In the genomic region with DNA sequence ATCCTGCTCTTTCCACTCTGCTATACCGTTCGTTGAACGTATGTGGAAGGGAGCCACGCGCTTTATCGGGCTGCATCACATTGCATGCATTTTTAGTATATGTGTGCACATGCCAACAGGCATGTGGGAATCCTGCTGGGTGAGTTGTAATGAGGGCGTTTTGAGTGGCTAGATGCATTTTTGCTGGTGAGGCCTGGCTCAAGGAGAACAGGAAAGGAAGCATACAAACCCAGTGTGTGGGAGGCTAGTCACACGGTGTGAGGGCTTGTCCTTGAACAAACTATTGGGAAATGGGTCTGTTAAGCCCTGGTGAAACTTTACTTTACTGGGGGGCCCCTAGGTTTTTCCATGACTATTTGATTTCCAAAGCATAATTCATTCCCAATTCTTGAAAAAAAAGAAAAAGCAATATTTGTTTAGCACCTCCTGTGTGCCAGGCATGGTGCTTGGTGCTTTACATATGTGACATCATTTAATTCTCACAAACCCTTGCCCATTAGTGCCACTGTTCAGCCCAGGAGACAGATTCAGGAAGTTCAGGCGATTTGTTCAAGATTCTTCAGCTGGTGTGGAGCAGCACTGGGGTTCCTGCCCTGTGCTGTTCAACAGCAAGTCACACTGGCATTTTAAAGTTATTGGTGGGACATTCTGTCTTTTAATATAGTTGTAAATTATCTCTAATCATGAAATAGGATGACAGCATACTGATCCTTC, we compare ENCODE assay signal across 11 cellular contexts. TPM values are rescaled to one million over a fixed set of nuclear protein-coding genes. Genes with fewer than 3 reads are reported as not detected.
DNase-seq lines count a peak whose midpoint lies in the region; ATAC-seq, FAIRE-seq and TF ChIP-seq lines count a peak whose summit lies in the region.
"Had no signal": no experiment of that assay in that cellular context is flagged by ENCODE, and none has a peak within 500 bp of the region (broad histone marks: within the 10 kb centered on the region; RNA-seq: fewer than 3 reads in every experiment).

No MANE protein-coding gene starts in this region.

- H2AFZ ChIP-seq in astrocyte (ENCODE audit: low read depth, low read length), result no peak overlapping the region

- H3K27me3 Mint-ChIP-seq in astrocyte (ENCODE audit: low read depth, unreplicated experiment) (no peaks in the 10 kb centered on the region), nephron progenitor cell (ENCODE audit: low read depth, poor library complexity) (peaks cover 7% of the 10 kb centered on the region)
- H3K27me3 Mint-ChIP-seq: activated T-helper 17 cell treated with anti-CD3 and anti-CD28 coated beads, Interleukin-2, amount 50 U/mL, for 72 hours had no signal

- H3K4me1 ChIP-seq in astrocyte (ENCODE audit: insufficient read depth, low read length), result peaks cover 16% of the 10 kb centered on the region
- peaks cover 4 to 21% of the 10 kb centered on the region in 2 donors for H3K4me1 ChIP-seq in thyroid gland
- 0 out of 2 replicates have a peak, but pooled peaks cover 3% of the 10 kb centered on the region for H3K4me1 ChIP-seq in SJCRH30

- no peak for TF ChIP-seq CTCF in HL-60 (IDR thresholded peaks at IDR 0.05; ENCODE audit: insufficient read depth, low read length)
- no peak for TF ChIP-seq CTCF in astrocyte (IDR thresholded peaks at IDR 0.05; ENCODE audit: insufficient read depth, low read depth, low read length)
- TF ChIP-seq CTCF in thyroid gland (IDR thresholded peaks at IDR 0.05), result no peak
- TF ChIP-seq CTCF in nephron progenitor cell (IDR thresholded peaks at IDR 0.05), result no peak

- H4K20me1 ChIP-seq in astrocyte (ENCODE audit: insufficient read depth, low read length), result no peaks in the 10 kb centered on the region

- no peaks in the 10 kb centered on the region for H3K79me2 ChIP-seq in astrocyte (ENCODE audit: insufficient read depth, low read length)

- H3K4me3 ChIP-seq in HL-60 (replicated peaks; ENCODE audit: insufficient read depth, low read length), result no peak overlapping the region
- no peak overlapping the region for H3K4me3 ChIP-seq in astrocyte (ENCODE audit: insufficient read depth, low read depth, low read length)
- H3K4me3 ChIP-seq in thyroid gland (replicated peaks in 1 of 3), result no peak overlapping the region
- H3K4me3 ChIP-seq in SJCRH30, result no peak overlapping the region

- H3K9ac ChIP-seq in astrocyte (ENCODE audit: low read length), result no peak overlapping the region

- peak in 1 of 2 experiments; percentile 60 for DNase-seq in HL-60 (ENCODE audit: low read depth in 1 of 2, low spot score in 1 of 2)
- DNase-seq in astrocyte (ENCODE audit: low read depth), result peak; percentile 80
- peak; percentile 71 for DNase-seq in islet precursor cell
- DNase-seq in thyroid gland, result peak; percentile 24 to 40
- DNase-seq in SJCRH30, result no peak
- DNase-seq in nephron progenitor cell, result no peak
- DNase-seq: NCI-H1105 treated with DMSO at 0.1 percent for 48 hours, retina had no signal

- TF ChIP-seq POLR2A in thyroid gland (IDR thresholded peaks at IDR 0.05), result no peak

- 72 to 75% methylated on average over 9 of the region's 9 CpGs for WGBS in thyroid gland, 2 donors

- 0 out of 2 replicates have a peak overlapping the region, but pooled peaks have one; percentile 2 for H3K27ac ChIP-seq in HL-60 (replicated peaks)
- no peak overlapping the region for H3K27ac ChIP-seq in astrocyte (ENCODE audit: low read depth, low read length)
- H3K27ac ChIP-seq in thyroid gland, result no peak overlapping the region
- H3K27ac ChIP-seq in SJCRH30, result no peak overlapping the region

- ATAC-seq in HG03520 (IDR thresholded peaks at IDR 0.05; ENCODE audit: unreplicated experiment), result no peak
- ATAC-seq: activated T-helper 17 cell treated with anti-CD3 and anti-CD28 coated beads, Interleukin-2, amount 50 U/mL, for 72 hours had no signal

- no peak overlapping the region for H3K4me2 ChIP-seq in astrocyte (ENCODE audit: low read length)

- H3K27me3 ChIP-seq in HL-60 (ENCODE audit: insufficient read depth, poor library complexity, severe bottlenecking), result no peaks in the 10 kb centered on the region
- no peaks in the 10 kb centered on the region for H3K27me3 ChIP-seq in astrocyte (ENCODE audit: insufficient read depth, low read length)
- no peaks in the 10 kb centered on the region for H3K27me3 ChIP-seq in thyroid gland
- no peaks in the 10 kb centered on the region for H3K27me3 ChIP-seq in SJCRH30

- no peaks in the 10 kb centered on the region for H3K9me3 Mint-ChIP-seq in astrocyte (ENCODE audit: unreplicated experiment)
- H3K9me3 Mint-ChIP-seq in nephron progenitor cell, result no peaks in the 10 kb centered on the region
- H3K9me3 Mint-ChIP-seq: activated T-helper 17 cell treated with anti-CD3 and anti-CD28 coated beads, Interleukin-2, amount 50 U/mL, for 72 hours had no signal

- peaks cover 19% of the 10 kb centered on the region for H3K4me1 Mint-ChIP-seq in astrocyte (ENCODE audit: low read depth, unreplicated experiment)
- H3K4me1 Mint-ChIP-seq in nephron progenitor cell, result peaks cover 25% of the 10 kb centered on the region

- peak overlapping the region; percentile 7 for H3K4me3 Mint-ChIP-seq in astrocyte (ENCODE audit: unreplicated experiment)
- no peak overlapping the region for H3K4me3 Mint-ChIP-seq in nephron progenitor cell
- H3K4me3 Mint-ChIP-seq: activated T-helper 17 cell treated with anti-CD3 and anti-CD28 coated beads, Interleukin-2, amount 50 U/mL, for 72 hours had no signal

- H3K9me3 ChIP-seq in astrocyte (ENCODE audit: insufficient read depth, low read depth, low read length) (no peaks in the 10 kb centered on the region), thyroid gland (no peaks in the 10 kb centered on the region), SJCRH30 (replicated peaks) (no peaks in the 10 kb centered on the region)

- intact Hi-C loops in thyroid gland (cut with DNase I), result no loop called here

- no peak overlapping the region for H3K27ac Mint-ChIP-seq in astrocyte (ENCODE audit: unreplicated experiment)
- no peak overlapping the region for H3K27ac Mint-ChIP-seq in nephron progenitor cell
- H3K27ac Mint-ChIP-seq: activated T-helper 17 cell treated with anti-CD3 and anti-CD28 coated beads, Interleukin-2, amount 50 U/mL, for 72 hours had no signal

- no peak for FAIRE-seq in astrocyte (lab: Jason Lieb, UNC)
- FAIRE-seq: TTC549 had no signal

- H3K36me3 Mint-ChIP-seq in astrocyte (ENCODE audit: low read depth, unreplicated experiment) (no peaks in the 10 kb centered on the region), nephron progenitor cell (ENCODE audit: low read depth) (no peaks in the 10 kb centered on the region)

- no peaks in the 10 kb centered on the region for H3K36me3 ChIP-seq in astrocyte (ENCODE audit: insufficient read depth, low read length)
- H3K36me3 ChIP-seq in thyroid gland, result no peaks in the 10 kb centered on the region
- no peaks in the 10 kb centered on the region for H3K36me3 ChIP-seq in SJCRH30

RNA-seq across cellular contexts. Expression of gene JUN, which starts 25.6 kb away (rescaled TPM):
- total RNA-seq in astrocyte (100 and 101 TPM in 2 replicates), thyroid gland (100 to 1,000 TPM; 124 to 283 (median 133) TPM)
- 92.2 and 96.2 TPM in 2 replicates for total RNA-seq in SJCRH30 (2014; rRNA removed; shearing (Covaris generic))

Comparison
In these comparisons a context has a peak if more than half of its experiments do, and no peak if none do; other contexts are left out.
1. DNase-seq: peak in astrocyte (single experiment), islet precursor cell (single experiment) and thyroid gland (2 of 2); none in SJCRH30 (0 of 2) and nephron progenitor cell (single experiment).